Comparison of ENCODE assay signal across 8 cellular contexts in genomic region chr4:182413550-182413949, GRCh38.
"Had no signal": no experiment of that assay in that cellular context is flagged by ENCODE, and none has a peak within 500 bp of the region (broad histone marks: within the 10 kb centered on the region; RNA-seq: fewer than 3 reads in every experiment).

No MANE protein-coding gene starts in this region.

- FAIRE-seq: H54, HTR-8/SVneo had no signal

- DNase-seq: GM23248, GOT3, H9, HCEC 1CT, HFFc6, KG1 had no signal

- H3K4me3 ChIP-seq: GM23248 had no signal

- H3K9ac ChIP-seq: GM23248 had no signal

- H2AFZ ChIP-seq: GM23248 had no signal

- H3K27ac ChIP-seq: GM23248 had no signal
